8 cellular contexts compared by ENCODE assay signal in the genomic region with DNA sequence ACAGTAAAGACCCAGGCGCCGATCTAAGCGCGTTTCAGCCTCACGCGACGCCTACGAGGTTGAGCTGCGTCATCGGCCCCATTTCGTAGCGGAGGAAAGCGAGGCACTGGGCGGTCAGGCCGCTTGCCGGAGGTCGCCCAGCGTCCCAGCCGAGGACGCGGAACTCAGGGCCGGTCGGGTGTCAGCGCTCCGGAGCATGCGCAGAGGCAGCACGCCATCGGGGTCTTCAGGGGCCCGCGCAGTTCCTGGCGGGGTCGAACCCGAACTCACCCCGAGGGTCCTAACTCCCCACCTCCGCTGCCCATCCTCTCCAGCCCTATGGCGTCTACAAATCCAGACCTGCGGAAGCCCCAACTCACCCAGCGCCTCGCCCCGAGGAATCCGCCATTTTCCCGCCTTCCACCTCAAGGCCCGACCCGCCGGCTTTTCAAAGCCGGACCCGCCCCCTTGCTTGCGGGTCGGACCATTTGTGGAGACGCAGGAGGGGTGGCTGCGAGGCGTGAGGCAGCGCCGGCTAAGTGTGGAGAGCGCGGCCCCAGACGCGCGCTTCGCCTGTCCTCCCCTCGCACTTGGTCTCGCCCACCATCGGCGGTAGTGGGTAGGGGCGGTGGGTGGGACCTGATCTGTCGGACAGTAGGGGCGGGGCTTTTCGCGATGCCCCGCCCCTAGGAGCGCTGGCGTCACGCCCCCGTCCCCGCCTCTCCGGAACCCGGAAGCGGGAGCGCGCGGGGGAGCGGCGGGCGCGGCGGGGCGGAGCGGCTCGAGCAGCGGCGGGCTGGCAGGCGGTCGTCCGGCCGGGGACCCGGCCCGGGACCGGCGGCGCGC. TPM values are rescaled to one million over a fixed set of nuclear protein-coding genes. Genes with fewer than 3 reads are reported as not detected.
DNase-seq lines count a peak whose midpoint lies in the region; ATAC-seq and FAIRE-seq lines count a peak whose summit lies in the region.

Gene HAUS8 (minus strand): TSS at position 418 of the 825 bp plus-strand sequence. CDS start 30 bp downstream, at position 388.
A gene with protein sequence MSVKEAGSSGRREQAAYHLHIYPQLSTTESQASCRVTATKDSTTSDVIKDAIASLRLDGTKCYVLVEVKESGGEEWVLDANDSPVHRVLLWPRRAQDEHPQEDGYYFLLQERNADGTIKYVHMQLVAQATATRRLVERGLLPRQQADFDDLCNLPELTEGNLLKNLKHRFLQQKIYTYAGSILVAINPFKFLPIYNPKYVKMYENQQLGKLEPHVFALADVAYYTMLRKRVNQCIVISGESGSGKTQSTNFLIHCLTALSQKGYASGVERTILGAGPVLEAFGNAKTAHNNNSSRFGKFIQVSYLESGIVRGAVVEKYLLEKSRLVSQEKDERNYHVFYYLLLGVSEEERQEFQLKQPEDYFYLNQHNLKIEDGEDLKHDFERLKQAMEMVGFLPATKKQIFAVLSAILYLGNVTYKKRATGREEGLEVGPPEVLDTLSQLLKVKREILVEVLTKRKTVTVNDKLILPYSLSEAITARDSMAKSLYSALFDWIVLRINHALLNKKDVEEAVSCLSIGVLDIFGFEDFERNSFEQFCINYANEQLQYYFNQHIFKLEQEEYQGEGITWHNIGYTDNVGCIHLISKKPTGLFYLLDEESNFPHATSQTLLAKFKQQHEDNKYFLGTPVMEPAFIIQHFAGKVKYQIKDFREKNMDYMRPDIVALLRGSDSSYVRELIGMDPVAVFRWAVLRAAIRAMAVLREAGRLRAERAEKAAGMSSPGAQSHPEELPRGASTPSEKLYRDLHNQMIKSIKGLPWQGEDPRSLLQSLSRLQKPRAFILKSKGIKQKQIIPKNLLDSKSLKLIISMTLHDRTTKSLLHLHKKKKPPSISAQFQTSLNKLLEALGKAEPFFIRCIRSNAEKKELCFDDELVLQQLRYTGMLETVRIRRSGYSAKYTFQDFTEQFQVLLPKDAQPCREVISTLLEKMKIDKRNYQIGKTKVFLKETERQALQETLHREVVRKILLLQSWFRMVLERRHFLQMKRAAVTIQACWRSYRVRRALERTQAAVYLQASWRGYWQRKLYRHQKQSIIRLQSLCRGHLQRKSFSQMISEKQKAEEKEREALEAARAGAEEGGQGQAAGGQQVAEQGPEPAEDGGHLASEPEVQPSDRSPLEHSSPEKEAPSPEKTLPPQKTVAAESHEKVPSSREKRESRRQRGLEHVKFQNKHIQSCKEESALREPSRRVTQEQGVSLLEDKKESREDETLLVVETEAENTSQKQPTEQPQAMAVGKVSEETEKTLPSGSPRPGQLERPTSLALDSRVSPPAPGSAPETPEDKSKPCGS (N-terminal part only) (plus strand): TSS at position 743 of the 825 bp plus-strand sequence. CDS start 25,941 bp downstream, outside the sequence.

- CTCF ChIA-PET in activated CD8-positive, alpha-beta memory T cell treated with anti-CD3 and anti-CD28 coated beads for 36 hours (lab: Charles Lee) = interaction anchor here (0.6 to 1.7 kb wide), 3 partner anchors 14 to 207 kb away, joined by 3 to 4 read pairs (median 4); no protein-coding TSS in a partner anchor

- peak within 1 kb of the TSS; percentile 92 for H3K4me3 ChIP-seq in effector memory CD4-positive, alpha-beta T cell (ENCODE audit: insufficient read depth, low read depth, low read length, poor library complexity, severe bottlenecking)

- no peaks in the 10 kb centered on the region for H3K9me3 ChIP-seq in effector memory CD4-positive, alpha-beta T cell (ENCODE audit: control insufficient read depth, low read length)

- peak; percentile 90 for FAIRE-seq in HTR-8/SVneo (lab: Jason Lieb, UNC)

- POLR2A ChIA-PET in activated CD8-positive, alpha-beta memory T cell treated with anti-CD3 and anti-CD28 coated beads for 36 hours (lab: Charles Lee) = interaction anchor here (0.6 to 1.2 kb wide), 6 partner anchors 109 to 447 kb away, joined by 3 to 8 read pairs (median 4); partner anchors contain the start of genes MED26 and USE1

- peak within 1 kb of the TSS; percentile 85 for H3K27ac ChIP-seq in effector memory CD4-positive, alpha-beta T cell (ENCODE audit: insufficient read depth, low read length, poor library complexity, severe bottlenecking)

- peaks cover 15% of the 10 kb centered on the region for H3K36me3 ChIP-seq in effector memory CD4-positive, alpha-beta T cell (ENCODE audit: control insufficient read depth, insufficient read depth, low read length)

- peak; percentile 60 for ATAC-seq in GM21367 (IDR thresholded peaks at IDR 0.05; ENCODE audit: unreplicated experiment)

- H3K4me1 ChIP-seq in effector memory CD4-positive, alpha-beta T cell (ENCODE audit: control insufficient read depth, insufficient read depth, low read length, poor library complexity, severe bottlenecking) = peaks cover 31% of the 10 kb centered on the region

- DNase-seq in COLO829 (ENCODE audit: low spot score) (peak; percentile 97), HTR-8/SVneo (ENCODE audit: insufficient read length, low spot score) (peak; percentile 98), NOMO-1 treated with DMSO at 0.1 percent for 48 hours (lab: John Stamatoyannopoulos, UW; ENCODE audit: unreplicated experiment) (peak; percentile 97), lung microvascular endothelial cell (ENCODE audit: low read depth in 2 of 2) (peak; percentile 100)
- peak; percentile 99 to 100 (median 100) for DNase-seq in effector memory CD4-positive, alpha-beta T cell
- peak; percentile 97 to 100 (median 99) for DNase-seq in stimulated activated CD4-positive, alpha-beta T cell treated with anti-CD3 and anti-CD28 coated beads, TNF-alpha, amount 100 ng/mL, for 4 hours (ENCODE audit: low read depth in 3 of 3)

- H3K27me3 ChIP-seq in effector memory CD4-positive, alpha-beta T cell (replicated peaks; ENCODE audit: control insufficient read depth, insufficient read depth, low read length, poor library complexity, severe bottlenecking) = no peaks in the 10 kb centered on the region

RNA-seq across cellular contexts. Expression of gene HAUS8, which starts in this region (rescaled TPM):
- total RNA-seq in activated CD8-positive, alpha-beta memory T cell treated with anti-CD3 and anti-CD28 coated beads for 36 hours = 10 to 100 TPM; 33.8 TPM
- total RNA-seq in lung microvascular endothelial cell = 2.4 and 2.8 TPM in 2 replicates

RNA-seq across cellular contexts. Expression of the second gene that starts in this region (rescaled TPM):
- total RNA-seq in activated CD8-positive, alpha-beta memory T cell treated with anti-CD3 and anti-CD28 coated beads for 36 hours = 100 to 1,000 TPM; 100 to 105 TPM
- 24.0 and 36.5 TPM in 2 replicates for total RNA-seq in lung microvascular endothelial cell

Comparison
In these comparisons a context has a peak if more than half of its experiments do, and no peak if none do; other contexts are left out.
1. Peak in every context shown above with its lines: DNase-seq, ATAC-seq, H3K4me3 ChIP-seq and H3K27ac ChIP-seq.